15 cellular contexts compared by ENCODE assay signal in genomic region chrX:17038681-17039161, GRCh38.
A peak's percentile ranks its signal among the peaks of the same experiment; 100 is the strongest.
DNase-seq lines count a peak whose midpoint lies in the region; ATAC-seq and TF ChIP-seq lines count a peak whose summit lies in the region.
"Had no signal": no experiment of that assay in that cellular context is flagged by ENCODE, and none has a peak within 500 bp of the region (broad histone marks: within the 10 kb centered on the region; RNA-seq: fewer than 3 reads in every experiment).

No MANE protein-coding gene starts in this region.

- H3K27me3 Mint-ChIP-seq in stimulated activated naive CD8-positive, alpha-beta T cell treated with anti-CD3 and anti-CD28 coated beads, Interleukin-15, amount 100 ng/mL, for 72 hours: peaks cover 3% of the 10 kb centered on the region
- no peaks in the 10 kb centered on the region for H3K27me3 Mint-ChIP-seq in effector memory CD8-positive, alpha-beta T cell

- H3K9me3 Mint-ChIP-seq in stimulated activated naive CD8-positive, alpha-beta T cell treated with anti-CD3 and anti-CD28 coated beads, Interleukin-15, amount 100 ng/mL, for 72 hours: no peaks in the 10 kb centered on the region
- no peaks in the 10 kb centered on the region for H3K9me3 Mint-ChIP-seq in effector memory CD8-positive, alpha-beta T cell
- H3K9me3 Mint-ChIP-seq: activated naive CD4-positive, alpha-beta T cell treated with anti-CD3 and anti-CD28 coated beads, Interleukin-2, amount 50 U/mL, for 72 hours; natural killer cell; T-helper 2 cell treated with Interferon-gamma antibody and Interleukin-4, amounts not matched to agents 5 μg/mL and 100 μg/mL, for 36 hours had no signal

- H3K4me3 ChIP-seq in HEK293 (ENCODE audit: low read depth, low read length): no peak overlapping the region
- H3K4me3 ChIP-seq in heart right ventricle: no peak overlapping the region
- no peak overlapping the region for H3K4me3 ChIP-seq in stomach

- no peaks in the 10 kb centered on the region for H3K36me3 ChIP-seq in HEK293 (ENCODE audit: control insufficient read depth in 2 of 2, insufficient read depth in 1 of 2, low read length in 2 of 2)
- H3K36me3 ChIP-seq in heart right ventricle: no peaks in the 10 kb centered on the region
- H3K36me3 ChIP-seq in stomach: no peaks in the 10 kb centered on the region

- H3K4me1 ChIP-seq in HEK293 (ENCODE audit: control insufficient read depth, insufficient read depth, low read length) (peaks cover 12% of the 10 kb centered on the region), heart right ventricle (peaks cover 0 to 7% (median 2%) of the 10 kb centered on the region in 9 donors), stomach (peaks cover 0 to 56% (median 12%) of the 10 kb centered on the region in 4 donors)

- no peaks in the 10 kb centered on the region for H3K36me3 Mint-ChIP-seq in effector memory CD8-positive, alpha-beta T cell (ENCODE audit: insufficient read depth)
- H3K36me3 Mint-ChIP-seq: activated naive CD4-positive, alpha-beta T cell treated with anti-CD3 and anti-CD28 coated beads, Interleukin-2, amount 50 U/mL, for 72 hours; natural killer cell had no signal

- 13 to 19% methylated on average over 7 of the region's 7 CpGs for WGBS in heart right ventricle, 2 donors
- 57 to 73% (median 67%) methylated on average over 7 of the region's 7 CpGs for WGBS in stomach, 5 donors

- peaks cover 6% of the 10 kb centered on the region for H3K4me1 Mint-ChIP-seq in stimulated activated naive CD8-positive, alpha-beta T cell treated with anti-CD3 and anti-CD28 coated beads, Interleukin-15, amount 100 ng/mL, for 72 hours
- peaks cover 0 to 2% of the 10 kb centered on the region in 2 donors for H3K4me1 Mint-ChIP-seq in effector memory CD8-positive, alpha-beta T cell (ENCODE audit: low read depth in 2 of 2)
- H3K4me1 Mint-ChIP-seq: endodermal cell, natural killer cell had no signal

- ATAC-seq in heart right ventricle: peak; percentile 55 to 85 (median 72)
- ATAC-seq in stimulated activated naive CD8-positive, alpha-beta T cell treated with anti-CD3 and anti-CD28 coated beads, Interleukin-15, amount 100 ng/mL, for 72 hours: no peak
- ATAC-seq in effector memory CD8-positive, alpha-beta T cell (replicated peaks): no peak
- ATAC-seq: activated naive CD4-positive, alpha-beta T cell treated with anti-CD3 and anti-CD28 coated beads, Interleukin-2, amount 50 U/mL, for 72 hours; natural killer cell had no signal

- no peak overlapping the region for H3K27ac Mint-ChIP-seq in stimulated activated naive CD8-positive, alpha-beta T cell treated with anti-CD3 and anti-CD28 coated beads, Interleukin-15, amount 100 ng/mL, for 72 hours
- H3K27ac Mint-ChIP-seq in effector memory CD8-positive, alpha-beta T cell: no peak overlapping the region
- H3K27ac Mint-ChIP-seq: activated naive CD4-positive, alpha-beta T cell treated with anti-CD3 and anti-CD28 coated beads, Interleukin-2, amount 50 U/mL, for 72 hours; endodermal cell; natural killer cell; T-helper 2 cell treated with Interferon-gamma antibody and Interleukin-4, amounts not matched to agents 5 μg/mL and 100 μg/mL, for 36 hours had no signal

- POLR2A ChIA-PET in HEK293 (lab: Yijun Ruan, JAX): no interaction called here

- CTCF ChIA-PET in HEK293 (lab: Yijun Ruan, JAX): interaction anchor here (1.2 to 15.1 kb wide), 3 partner anchors 7 to 212 kb away, joined by 3 to 192 read pairs (median 23); no protein-coding TSS in a partner anchor

- H3K27ac ChIP-seq in HEK293 (ENCODE audit: extremely low read depth, low read depth, low read length): no peak overlapping the region
- peak overlapping the region in 1 of 10 donors; percentile 3 for H3K27ac ChIP-seq in heart right ventricle
- peak overlapping the region in 3 of 5 donors; percentile 10 to 72 (median 31) for H3K27ac ChIP-seq in stomach

- no peak overlapping the region for H3K4me3 Mint-ChIP-seq in stimulated activated naive CD8-positive, alpha-beta T cell treated with anti-CD3 and anti-CD28 coated beads, Interleukin-15, amount 100 ng/mL, for 72 hours
- no peak overlapping the region for H3K4me3 Mint-ChIP-seq in effector memory CD8-positive, alpha-beta T cell
- H3K4me3 Mint-ChIP-seq: endodermal cell; natural killer cell; T-helper 2 cell treated with Interferon-gamma antibody and Interleukin-4, amounts not matched to agents 5 μg/mL and 100 μg/mL, for 36 hours had no signal

- H3K9me3 ChIP-seq in HEK293 (ENCODE audit: control insufficient read depth, insufficient read depth, low read depth, low read length) (no peaks in the 10 kb centered on the region), heart right ventricle (no peaks in the 10 kb centered on the region), stomach (no peaks in the 10 kb centered on the region)

- TF ChIP-seq CTCF in HEK293 (tag by site-specific recombination; IDR thresholded peaks at IDR 0.05) (no peak), heart right ventricle (IDR thresholded peaks at IDR 0.05) (no peak), stomach (IDR thresholded peaks at IDR 0.05) (no peak)

- DNase-seq in amniotic epithelial cell (ENCODE audit: low read depth) (peak; percentile 87), heart right ventricle (peak in 1 of 2 donors; percentile 4), stomach (no peak), occipital lobe (lab: John Stamatoyannopoulos, UW) (no peak), NCI-H748 (lab: John Stamatoyannopoulos, UW; ENCODE audit: unreplicated experiment) (no peak)
- no peak for DNase-seq in stimulated activated naive CD8-positive, alpha-beta T cell treated with anti-CD3 and anti-CD28 coated beads, Interleukin-15, amount 100 ng/mL, for 72 hours
- DNase-seq in effector memory CD8-positive, alpha-beta T cell: no peak
- DNase-seq: COR-L47, endodermal cell, natural killer cell, NCI-H146, OCI-M1 had no signal

- no peak for TF ChIP-seq POLR2A in stomach (IDR thresholded peaks at IDR 0.05)

- intact Hi-C loops in heart right ventricle (cut with DNase I): no loop called here
- intact Hi-C loops in stomach (cut with DNase I; ENCODE audit: low total_unique reads): no loop called here

- peaks cover 0 to 21% (median 0%) of the 10 kb centered on the region in 7 donors for H3K27me3 ChIP-seq in heart right ventricle
- no peaks in the 10 kb centered on the region for H3K27me3 ChIP-seq in stomach

- TF ChIP-seq EP300 in stomach (IDR thresholded peaks at IDR 0.05): no peak

TF ChIP-seq in HEK293, 187 proteins besides CTCF, POLR2A, EP300 and RAD21:
- no peak for TF ChIP-seq ZNF558 (tag by site-specific recombination; IDR thresholded peaks at IDR 0.05)
- peak; percentile 39; the same call in 1 of the 2 replicates for TF ChIP-seq EGR2 (tag by site-specific recombination; IDR thresholded peaks at IDR 0.05; ENCODE audit: low read depth)

Comparison
In these comparisons a context has a peak if more than half of its experiments do, and no peak if none do; other contexts are left out.
1. ATAC-seq: peak in heart right ventricle (8 of 8); none in stimulated activated naive CD8-positive, alpha-beta T cell treated with anti-CD3 and anti-CD28 coated beads, Interleukin-15, amount 100 ng/mL, for 72 hours (single experiment) and effector memory CD8-positive, alpha-beta T cell (single experiment).